10 cellular contexts compared by ENCODE assay signal in the genomic region with DNA sequence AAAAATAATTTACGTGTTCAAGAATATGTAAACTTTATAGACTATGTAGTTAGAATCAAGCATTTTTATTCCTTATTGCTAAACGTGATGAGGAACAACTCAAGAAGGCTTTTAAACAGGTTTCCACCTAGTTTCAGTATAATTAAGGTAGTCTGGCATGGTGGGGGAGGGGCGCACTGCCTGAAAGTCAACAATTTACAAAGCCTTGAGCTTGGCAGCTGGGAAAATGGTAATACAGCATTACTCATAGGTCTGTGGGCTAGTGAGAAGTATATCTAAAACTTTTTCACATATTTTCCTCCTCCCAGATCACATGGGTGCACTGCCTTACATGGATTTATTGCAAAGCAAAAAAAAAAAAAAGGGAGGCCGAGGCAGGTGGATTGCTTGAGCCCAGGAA.
DNase-seq lines count a peak whose midpoint lies in the region.
"Had no signal": no experiment of that assay in that cellular context is flagged by ENCODE, and none has a peak within 500 bp of the region (broad histone marks: within the 10 kb centered on the region; RNA-seq: fewer than 3 reads in every experiment).

No MANE protein-coding gene starts in this region.

- no CpG with 5 or more reads among the region's 4 CpGs for WGBS in mesendoderm (ENCODE audit: extremely low coverage, insufficient coverage, low lambda C conversion rate)

- H4K5ac ChIP-seq in mesendoderm (ENCODE audit: low read length), result no peak overlapping the region

- no peak overlapping the region for H2BK120ac ChIP-seq in mesendoderm (ENCODE audit: low read depth, low read length)

- no peaks in the 10 kb centered on the region for H3K4me1 ChIP-seq in mesendoderm (ENCODE audit: control insufficient read depth, low read depth, low read length)

- H4K8ac ChIP-seq in mesendoderm (ENCODE audit: low read depth, low read length), result no peak overlapping the region

- no peak overlapping the region for H2BK15ac ChIP-seq in mesendoderm (replicated peaks; ENCODE audit: low read depth)

- H3K4ac ChIP-seq in mesendoderm (ENCODE audit: low read depth, low read length), result no peak overlapping the region

- H3K4me3 ChIP-seq in mesendoderm (ENCODE audit: low read length), result no peak overlapping the region

- no peaks in the 10 kb centered on the region for H3K27me3 ChIP-seq in mesendoderm (ENCODE audit: insufficient read depth, low read length, poor library complexity)

- peaks cover 2% of the 10 kb centered on the region for H3K79me1 ChIP-seq in mesendoderm (ENCODE audit: low read length)

- no peak overlapping the region for H2AK5ac ChIP-seq in mesendoderm (ENCODE audit: low read length)

- H3K36me3 ChIP-seq in mesendoderm (ENCODE audit: control insufficient read depth, insufficient read depth, low read length), result no peaks in the 10 kb centered on the region

- H3K9ac ChIP-seq in mesendoderm (ENCODE audit: low read length), result no peak overlapping the region

- H3K79me2 ChIP-seq in mesendoderm (ENCODE audit: control insufficient read depth, insufficient read depth, low read length), result no peaks in the 10 kb centered on the region

- H3K23ac ChIP-seq in mesendoderm (ENCODE audit: low read length), result no peak overlapping the region

- no peak overlapping the region for H3K27ac ChIP-seq in mesendoderm (ENCODE audit: low read depth, low read length)
- H3K27ac ChIP-seq: VCaP had no signal

- H3K4me2 ChIP-seq in mesendoderm (ENCODE audit: low read length), result no peak overlapping the region

- H2BK5ac ChIP-seq in mesendoderm (ENCODE audit: low read length), result no peak overlapping the region

- no peak overlapping the region for H3K18ac ChIP-seq in mesendoderm (ENCODE audit: low read length)

- DNase-seq in DMS53 treated with DMSO at 0.1 percent for 48 hours (lab: John Stamatoyannopoulos, UW; ENCODE audit: unreplicated experiment) (peak; percentile 92), MV-4-11 (lab: John Stamatoyannopoulos, UW) (peak; percentile 2), dermis blood vessel endothelial cell (peak; percentile 8), mesendoderm (peak; percentile 45), NCI-H526 (lab: John Stamatoyannopoulos, UW) (no peak), inferior parietal cortex (ENCODE audit: extremely low spot score) (no peak), SIG-M5 (lab: John Stamatoyannopoulos, UW) (no peak)
- DNase-seq in activated CD4-positive, alpha-beta T cell treated with anti-CD3 and anti-CD28 coated beads for 4 hours, result no peak
- DNase-seq: effector CD8-positive, alpha-beta T cell had no signal

- H3K56ac ChIP-seq in mesendoderm (ENCODE audit: low read length), result no peak overlapping the region

Comparison
In these comparisons a context has a peak if more than half of its experiments do, and no peak if none do; other contexts are left out.
1. DNase-seq: peak in DMS53 treated with DMSO at 0.1 percent for 48 hours (single experiment), MV-4-11 (single experiment), dermis blood vessel endothelial cell (single experiment) and mesendoderm (single experiment); none in NCI-H526 (0 of 2), inferior parietal cortex (single experiment), activated CD4-positive, alpha-beta T cell treated with anti-CD3 and anti-CD28 coated beads for 4 hours (0 of 2) and SIG-M5 (single experiment).